In genomic region chr10:117140525-117140902, GRCh38 we compare ENCODE assay signal across 1 cellular context.
TF ChIP-seq lines count a peak whose summit lies in the region.

No MANE protein-coding gene starts in this region.

TF ChIP-seq in GM23338, 12 proteins besides CTCF, POLR2A, EP300 and RAD21 (continued from another document):
- no peak for TF ChIP-seq REST (IDR thresholded peaks at IDR 0.05; ENCODE audit: unreplicated experiment)
- TF ChIP-seq JUNB (IDR thresholded peaks at IDR 0.05; ENCODE audit: unreplicated experiment): no peak
- TF ChIP-seq EZH2 (IDR thresholded peaks at IDR 0.05; ENCODE audit: low read depth, unreplicated experiment): peak; percentile 12
- no peak for TF ChIP-seq ZNF114 (CRISPR knock-in tag; IDR thresholded peaks at IDR 0.05)
- TF ChIP-seq EZH2phosphoT487 (IDR thresholded peaks at IDR 0.05; ENCODE audit: unreplicated experiment): peak; percentile 62
- TF ChIP-seq POLR2AphosphoS5 (IDR thresholded peaks at IDR 0.05; ENCODE audit: low read depth): no peak
- TF ChIP-seq ZNF462 (CRISPR knock-in tag; IDR thresholded peaks at IDR 0.05): no peak
- TF ChIP-seq ETS1 (IDR thresholded peaks at IDR 0.05): no peak
- TF ChIP-seq ZNF331 (CRISPR knock-in tag; IDR thresholded peaks at IDR 0.05; ENCODE audit: low read depth): no peak
